ENCODE assay signal across 13 cellular contexts in the genomic region with DNA sequence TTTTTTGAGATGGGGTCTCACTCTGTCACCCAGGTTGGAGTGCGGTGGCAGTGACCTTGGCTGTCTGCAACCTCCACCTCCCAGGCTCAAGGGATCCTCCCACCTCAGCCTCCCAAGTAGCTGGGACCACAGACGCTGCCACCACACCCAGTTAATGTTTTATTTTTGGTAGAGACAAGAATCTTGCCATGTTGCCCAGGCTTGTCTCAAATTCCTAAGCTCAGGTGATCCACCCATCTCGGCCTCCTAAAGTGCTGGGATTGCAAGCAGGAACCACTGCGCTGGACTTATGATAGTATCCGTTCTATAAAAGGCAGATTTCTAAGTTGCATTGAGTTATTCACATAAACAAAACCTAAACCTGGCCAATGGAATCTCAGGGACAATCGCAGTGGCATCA.
A peak's percentile ranks its signal among the peaks of the same experiment; 100 is the strongest.
DNase-seq lines count a peak whose midpoint lies in the region; ATAC-seq and TF ChIP-seq lines count a peak whose summit lies in the region.
"Had no signal": no experiment of that assay in that cellular context is flagged by ENCODE, and none has a peak within 500 bp of the region (broad histone marks: within the 10 kb centered on the region; RNA-seq: fewer than 3 reads in every experiment).

No MANE protein-coding gene starts in this region.

- H3K4me3 ChIP-seq in PC-9 (no peak overlapping the region), epithelial cell of esophagus (ENCODE audit: low read length) (no peak overlapping the region), mesendoderm (ENCODE audit: low read length) (no peak overlapping the region)
- H3K4me3 ChIP-seq: BLaER1 treated with 17β-estradiol and CSF1 and Interleukin-3, amounts not matched to agents 10 nM and 100 nM had no signal

- TF ChIP-seq CTCF in PC-9 (conservative IDR thresholded peaks at IDR 0.05) (no peak), epithelial cell of esophagus (IDR thresholded peaks at IDR 0.05; ENCODE audit: insufficient read depth, low read depth, low read length, missing control alignments) (no peak)

- no peaks in the 10 kb centered on the region for H3K79me2 ChIP-seq in PC-9 (ENCODE audit: low read depth)
- H3K79me2 ChIP-seq in mesendoderm (ENCODE audit: control insufficient read depth, insufficient read depth, low read length), result no peaks in the 10 kb centered on the region

- no peak overlapping the region for H4K5ac ChIP-seq in mesendoderm (ENCODE audit: low read length)

- no CpG with 5 or more reads among the region's 6 CpGs for WGBS in mesendoderm (ENCODE audit: extremely low coverage, insufficient coverage, low lambda C conversion rate)

- H3K4me2 ChIP-seq in PC-9, result peak overlapping the region; percentile 14; the same call in 1 of the 2 replicates
- H3K4me2 ChIP-seq in mesendoderm (ENCODE audit: low read length), result no peak overlapping the region
- H3K4me2 ChIP-seq: BLaER1 treated with 17β-estradiol and CSF1 and Interleukin-3, amounts not matched to agents 10 nM and 100 nM had no signal

- H3K79me1 ChIP-seq in mesendoderm (ENCODE audit: low read length), result no peaks in the 10 kb centered on the region

- no peak overlapping the region for H2AK5ac ChIP-seq in mesendoderm (ENCODE audit: low read length)

- H3K4ac ChIP-seq in mesendoderm (ENCODE audit: low read depth, low read length), result peak overlapping the region; percentile 24

- no peaks in the 10 kb centered on the region for H3K9me2 ChIP-seq in PC-9 (ENCODE audit: insufficient read depth)

- DNase-seq in PC-9 (no peak), epithelial cell of esophagus (ENCODE audit: low read depth) (peak; percentile 54), mesendoderm (no peak), mucosa of gallbladder (ENCODE audit: low spot score) (no peak)
- DNase-seq: Calu3; CD8-positive, alpha-beta T cell; DMS79 treated with DMSO at 0.1 percent for 48 hours; GF-D8; GOT3; H7 had no signal

- H3K9me3 ChIP-seq in PC-9 (ENCODE audit: insufficient read depth, low read depth), result no peaks in the 10 kb centered on the region

- H2BK5ac ChIP-seq in mesendoderm (ENCODE audit: low read length), result no peak overlapping the region

- no TSS peak for BruUV-seq in PC-9 (replicated peaks; lab: Mats Ljungman, UMichigan)

- POLR2A ChIA-PET in PC-9 (lab: Charles Lee; ENCODE audit: unreplicated experiment), result no interaction called here

- no peak overlapping the region for H3K56ac ChIP-seq in mesendoderm (ENCODE audit: low read length)

- no peaks in the 10 kb centered on the region for H4K20me1 ChIP-seq in PC-9 (ENCODE audit: insufficient read depth)
- H4K20me1 ChIP-seq: BLaER1 treated with 17β-estradiol and CSF1 and Interleukin-3, amounts not matched to agents 10 nM and 100 nM had no signal

- H4K8ac ChIP-seq in mesendoderm (ENCODE audit: low read depth, low read length), result no peak overlapping the region

- H3K18ac ChIP-seq in mesendoderm (ENCODE audit: low read length), result no peak overlapping the region

- H3K27me3 ChIP-seq in PC-9 (ENCODE audit: insufficient read depth, low read depth) (no peaks in the 10 kb centered on the region), mesendoderm (ENCODE audit: insufficient read depth, low read length, poor library complexity) (no peaks in the 10 kb centered on the region)
- H3K27me3 ChIP-seq: BLaER1 treated with 17β-estradiol and CSF1 and Interleukin-3, amounts not matched to agents 10 nM and 100 nM had no signal

- intact Hi-C loops in PC-9 (cut with micrococcal nuclease; ENCODE audit: unreplicated experiment), result no loop called here

- H3K36me3 ChIP-seq in PC-9 (ENCODE audit: low read depth) (no peaks in the 10 kb centered on the region), mesendoderm (ENCODE audit: control insufficient read depth, insufficient read depth, low read length) (no peaks in the 10 kb centered on the region)
- H3K36me3 ChIP-seq: BLaER1 treated with 17β-estradiol and CSF1 and Interleukin-3, amounts not matched to agents 10 nM and 100 nM had no signal

- CTCF ChIA-PET in PC-9 (lab: Charles Lee), result no interaction called here

- ATAC-seq in GM21381 (IDR thresholded peaks at IDR 0.05; ENCODE audit: unreplicated experiment), result no peak
- ATAC-seq in HG03097 (IDR thresholded peaks at IDR 0.05; ENCODE audit: low FRiP score, unreplicated experiment), result no peak
- ATAC-seq: CD8-positive, alpha-beta T cell had no signal

- H2BK120ac ChIP-seq in mesendoderm (ENCODE audit: low read depth, low read length), result no peak overlapping the region

- H3K9ac ChIP-seq in mesendoderm (ENCODE audit: low read length), result no peak overlapping the region
- H3K9ac ChIP-seq: BLaER1 treated with 17β-estradiol and CSF1 and Interleukin-3, amounts not matched to agents 10 nM and 100 nM had no signal

- no peak overlapping the region for H2BK15ac ChIP-seq in mesendoderm (replicated peaks; ENCODE audit: low read depth)

- no peaks in the 10 kb centered on the region for H3F3A ChIP-seq in PC-9 (ENCODE audit: insufficient read depth, low read depth)

- H3K4me1 ChIP-seq in PC-9 (replicated peaks; ENCODE audit: insufficient read depth) (peaks cover 11% of the 10 kb centered on the region), mesendoderm (ENCODE audit: control insufficient read depth, low read depth, low read length) (peaks cover 5% of the 10 kb centered on the region)
- H3K4me1 ChIP-seq: BLaER1 treated with 17β-estradiol and CSF1 and Interleukin-3, amounts not matched to agents 10 nM and 100 nM had no signal

- H3K27ac ChIP-seq in PC-9 (no peak overlapping the region), mesendoderm (ENCODE audit: low read depth, low read length) (no peak overlapping the region)
- H3K27ac ChIP-seq: BLaER1 treated with 17β-estradiol and CSF1 and Interleukin-3, amounts not matched to agents 10 nM and 100 nM had no signal

- no peak overlapping the region for H3K23ac ChIP-seq in mesendoderm (ENCODE audit: low read length)

- no peak overlapping the region; the same call in 1 of the 2 replicates for H2AFZ ChIP-seq in PC-9
